ENCODE assay signal across 8 cellular contexts in genomic region chr12:12716845-12717585, GRCh38. TPM values are rescaled to one million over a fixed set of nuclear protein-coding genes. Genes with fewer than 3 reads are reported as not detected.
A peak's percentile ranks its signal among the peaks of the same experiment; 100 is the strongest.
DNase-seq lines count a peak whose midpoint lies in the region; ATAC-seq, FAIRE-seq and TF ChIP-seq lines count a peak whose summit lies in the region.

Gene CDKN1B (plus strand): TSS chr12:12717368. CDS start chr12:12717840, 472 bp downstream.

- H3K27me3 Mint-ChIP-seq in activated CD4-positive, alpha-beta T cell treated with anti-CD3 and anti-CD28 coated beads, Interleukin-2, amount 10 ng/mL, durations not matched to agents 7 days and 5 days: no peaks in the 10 kb centered on the region

- CTCF ChIA-PET in activated CD4-positive, alpha-beta T cell treated with anti-CD3 and anti-CD28 coated beads, Interleukin-2, amount 10 ng/mL, durations not matched to agents 7 days and 5 days (lab: Charles Lee): interaction anchor here (0.6 to 1.6 kb wide), 4 partner anchors 8 to 114 kb away, joined by 3 to 7 read pairs (median 4); no protein-coding TSS in a partner anchor

- peak within 1 kb of the TSS; percentile 97 for H3K4me3 Mint-ChIP-seq in activated CD4-positive, alpha-beta T cell treated with anti-CD3 and anti-CD28 coated beads, Interleukin-2, amount 10 ng/mL, durations not matched to agents 7 days and 5 days

- H3K9me3 Mint-ChIP-seq in activated CD4-positive, alpha-beta T cell treated with anti-CD3 and anti-CD28 coated beads, Interleukin-2, amount 10 ng/mL, durations not matched to agents 7 days and 5 days: no peaks in the 10 kb centered on the region

- H3K4me3 ChIP-seq in coronary artery: peak within 1 kb of the TSS; percentile 89

- H3K4me1 Mint-ChIP-seq in activated CD4-positive, alpha-beta T cell treated with anti-CD3 and anti-CD28 coated beads, Interleukin-2, amount 10 ng/mL, durations not matched to agents 7 days and 5 days: peaks cover 40% of the 10 kb centered on the region

- TF ChIP-seq CTCF in coronary artery (IDR thresholded peaks at IDR 0.05): no peak

- peak within 1 kb of the TSS; percentile 99 for H3K27ac Mint-ChIP-seq in activated CD4-positive, alpha-beta T cell treated with anti-CD3 and anti-CD28 coated beads, Interleukin-2, amount 10 ng/mL, durations not matched to agents 7 days and 5 days

- POLR2A ChIA-PET in activated CD4-positive, alpha-beta T cell treated with anti-CD3 and anti-CD28 coated beads, Interleukin-2, amount 10 ng/mL, durations not matched to agents 7 days and 5 days (lab: Charles Lee): interaction anchor here (1.1 to 2.2 kb wide), 5 partner anchors 8 to 360 kb away, joined by 3 to 24 read pairs (median 4); partner anchors contain the start of gene BORCS5

- ATAC-seq in HG03460 (IDR thresholded peaks at IDR 0.05; ENCODE audit: unreplicated experiment) (peak; percentile 32), left colon (peak; percentile 75)

- H3K27ac ChIP-seq in coronary artery: peak within 1 kb of the TSS; percentile 97 to 100

- peak; percentile 80 for FAIRE-seq in GM19239 (lab: Jason Lieb, UNC)

- peak; percentile 94 for DNase-seq in AG20443 (ENCODE audit: low spot score)
- no peak for DNase-seq in GM19239 (ENCODE audit: insufficient read length, low spot score)
- DNase-seq in NCI-H69 (lab: John Stamatoyannopoulos, UW): peak; percentile 95
- DNase-seq in activated CD4-positive, alpha-beta T cell treated with anti-CD3 and anti-CD28 coated beads, Interleukin-2, amount 10 ng/mL, durations not matched to agents 7 days and 5 days: peak; percentile 91
- DNase-seq in coronary artery (ENCODE audit: low spot score): peak; percentile 96
- DNase-seq in left colon: peak; percentile 92 to 94
- peak; percentile 64 to 81 (median 70) for DNase-seq in stimulated activated CD4-positive, alpha-beta T cell treated with anti-CD3 and anti-CD28 coated beads, Interleukin-1b, Interleukin-23, amount 100 ng/mL, for 24 hours (ENCODE audit: low read depth in 4 of 4, low spot score in 1 of 4)

- peaks cover 57% of the 10 kb centered on the region for H3K36me3 Mint-ChIP-seq in activated CD4-positive, alpha-beta T cell treated with anti-CD3 and anti-CD28 coated beads, Interleukin-2, amount 10 ng/mL, durations not matched to agents 7 days and 5 days (ENCODE audit: low read depth)

- intact Hi-C loops in left colon (cut with DNase I, micrococcal nuclease): no loop called here

RNA-seq across cellular contexts. Expression of gene CDKN1B, which starts in this region (rescaled TPM):
- total RNA-seq in activated CD4-positive, alpha-beta T cell treated with anti-CD3 and anti-CD28 coated beads, Interleukin-2, amount 10 ng/mL, durations not matched to agents 7 days and 5 days: 100 to 1,000 TPM; 105 to 117 TPM
- total RNA-seq in left colon: 10 to 100 TPM; 38.0 to 53.3 TPM
